ENCODE assay signal across 22 cellular contexts in the genomic region with DNA sequence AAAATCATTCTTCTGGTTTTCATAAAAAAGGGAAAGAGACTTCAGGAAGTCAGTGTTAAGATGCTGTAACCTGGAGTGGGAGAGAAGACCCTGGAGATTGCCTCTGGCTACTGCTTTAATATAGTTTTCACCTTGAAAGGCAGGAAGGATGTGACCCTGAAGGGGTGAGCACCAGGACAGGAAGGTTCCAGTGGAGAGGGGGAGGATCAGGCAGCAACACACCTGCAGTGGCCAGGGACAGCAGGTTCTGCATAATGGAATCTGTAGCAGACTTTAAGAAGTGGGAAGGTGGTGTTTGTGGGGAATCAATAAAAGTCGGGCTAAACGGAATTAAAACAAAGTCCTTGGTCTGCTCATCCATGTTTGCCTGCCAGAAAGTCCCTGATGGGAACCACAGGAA. TPM values are rescaled to one million over a fixed set of nuclear protein-coding genes. Genes with fewer than 3 reads are reported as not detected.
DNase-seq lines count a peak whose midpoint lies in the region; ATAC-seq, FAIRE-seq and TF ChIP-seq lines count a peak whose summit lies in the region.
"Had no signal": no experiment of that assay in that cellular context is flagged by ENCODE, and none has a peak within 500 bp of the region (broad histone marks: within the 10 kb centered on the region; RNA-seq: fewer than 3 reads in every experiment).

No MANE protein-coding gene starts in this region.

- no peak overlapping the region for H3K4me2 ChIP-seq in H9 (ENCODE audit: insufficient read depth, insufficient read length, low read length)
- H3K4me2 ChIP-seq in H1 (ENCODE audit: insufficient read depth in 1 of 2, low read depth in 2 of 2, low read length in 2 of 2), result no peak overlapping the region
- no peak overlapping the region for H3K4me2 ChIP-seq in GM23248 (ENCODE audit: unreplicated experiment)
- H3K4me2 ChIP-seq: BLaER1 had no signal

- no peaks in the 10 kb centered on the region for H3F3A ChIP-seq in GM23248 (ENCODE audit: insufficient read depth)

- H3K4ac ChIP-seq in H9 (ENCODE audit: low read depth, low read length) (no peak overlapping the region), H1 (replicated peaks; ENCODE audit: insufficient read length, low read depth, low read length) (no peak overlapping the region)

- H4K20me1 ChIP-seq in H9 (ENCODE audit: control insufficient read depth, insufficient read depth, insufficient read length) (no peaks in the 10 kb centered on the region), H1 (replicated peaks in 1 of 2; ENCODE audit: control insufficient read depth in 1 of 2, insufficient read depth in 2 of 2, low read length in 2 of 2) (no peaks in the 10 kb centered on the region), GM23248 (ENCODE audit: insufficient read depth) (no peaks in the 10 kb centered on the region)
- H4K20me1 ChIP-seq: BLaER1 had no signal

- no peak for ATAC-seq in GM18867 (IDR thresholded peaks at IDR 0.05; ENCODE audit: unreplicated experiment)
- ATAC-seq: CD8-positive, alpha-beta T cell; GM12878 had no signal

- in situ Hi-C loops in GM13976 (cut with MboI; ENCODE audit: low sequenced_read_pairs, unreplicated experiment) (no loop called here), GM23248 (cut with MboI) (no loop called here)

- H3K56ac ChIP-seq in H9 (ENCODE audit: insufficient read length, low read depth, low read length), result no peak overlapping the region
- no peak overlapping the region for H3K56ac ChIP-seq in H1 (replicated peaks; ENCODE audit: insufficient read length, low read depth, low read length)

- FAIRE-seq in H1 (lab: Jason Lieb, UNC), result peak; percentile 13
- FAIRE-seq: A204.1, G401.6, GM12878, GM18507 had no signal

- no peaks in the 10 kb centered on the region for H3K36me3 ChIP-seq in H1 (ENCODE audit: control insufficient read depth in 2 of 4, insufficient read depth in 4 of 4, low read length in 3 of 4)
- no peaks in the 10 kb centered on the region for H3K36me3 ChIP-seq in GM23248 (ENCODE audit: low read depth)
- H3K36me3 ChIP-seq in uterus, result no peaks in the 10 kb centered on the region

- H2BK12ac ChIP-seq in H9 (ENCODE audit: insufficient read length, low read depth, low read length) (no peak overlapping the region), H1 (ENCODE audit: low read depth, low read length) (no peak overlapping the region)

- peak overlapping the region in 1 of 2 experiments; percentile 56; a peak in 2 of 5 replicates for H3K4me3 Mint-ChIP-seq in H9
- H3K4me3 Mint-ChIP-seq: B cell; CD4-positive, CD25-positive, alpha-beta regulatory T cell; CD8-positive, alpha-beta T cell had no signal

- H3K9me3 ChIP-seq in H9 (ENCODE audit: control insufficient read depth, low read depth, low read length), result no peaks in the 10 kb centered on the region
- no peaks in the 10 kb centered on the region for H3K9me3 ChIP-seq in H1 (ENCODE audit: insufficient read depth in 2 of 2, low read depth in 1 of 2, low read length in 1 of 2)
- no peaks in the 10 kb centered on the region for H3K9me3 ChIP-seq in GM23248 (ENCODE audit: low read depth)
- H3K9me3 ChIP-seq in uterus, result no peaks in the 10 kb centered on the region
- H3K9me3 ChIP-seq: Caco-2 had no signal

- H2BK120ac ChIP-seq in H9 (ENCODE audit: low read depth, low read length, poor library complexity, severe bottlenecking), result no peak overlapping the region
- no peak overlapping the region for H2BK120ac ChIP-seq in H1 (replicated peaks; ENCODE audit: low read depth, low read length)

- no peak overlapping the region for H2AK5ac ChIP-seq in H9 (ENCODE audit: insufficient read length, low read length)
- no peak overlapping the region for H2AK5ac ChIP-seq in H1 (ENCODE audit: low read depth, low read length)

- no peaks in the 10 kb centered on the region for H3K79me2 ChIP-seq in H9 (ENCODE audit: insufficient read depth, low read length)
- no peaks in the 10 kb centered on the region for H3K79me2 ChIP-seq in H1 (ENCODE audit: control insufficient read depth in 1 of 2, insufficient read depth in 2 of 2, low read length in 2 of 2)
- H3K79me2 ChIP-seq in GM23248 (ENCODE audit: insufficient read depth), result no peaks in the 10 kb centered on the region

- no peaks in the 10 kb centered on the region for H3K9me2 ChIP-seq in GM23248 (ENCODE audit: insufficient read depth)

- H4K8ac ChIP-seq in H9 (replicated peaks; ENCODE audit: insufficient read length, low read depth, low read length), result no peak overlapping the region
- no peak overlapping the region for H4K8ac ChIP-seq in H1 (ENCODE audit: extremely low read depth, insufficient read depth, low read length)

- peaks cover 13 to 14% of the 10 kb centered on the region in 2 experiments for H3K4me1 Mint-ChIP-seq in H9
- H3K4me1 Mint-ChIP-seq: B cell; CD4-positive, CD25-positive, alpha-beta regulatory T cell had no signal

- no peaks in the 10 kb centered on the region for H3K27me3 ChIP-seq in H9 (ENCODE audit: insufficient read depth, low read length)
- H3K27me3 ChIP-seq in H1 (replicated peaks in 1 of 4; ENCODE audit: control insufficient read depth in 3 of 4, extremely low read depth in 1 of 4, insufficient read depth in 3 of 4, low read length in 3 of 4), result no peaks in the 10 kb centered on the region
- H3K27me3 ChIP-seq in GM23248 (replicated peaks; ENCODE audit: insufficient read depth), result no peaks in the 10 kb centered on the region
- no peaks in the 10 kb centered on the region for H3K27me3 ChIP-seq in uterus
- H3K27me3 ChIP-seq: BLaER1 had no signal

- H3K23me2 ChIP-seq in H9 (ENCODE audit: insufficient read length, low read depth, low read length, poor library complexity, severe bottlenecking) (no peaks in the 10 kb centered on the region), H1 (ENCODE audit: low read depth, low read length) (no peaks in the 10 kb centered on the region; the same call in 1 of the 2 replicates)

- H2BK20ac ChIP-seq in H9 (ENCODE audit: low read depth, low read length, poor library complexity, severe bottlenecking) (no peak overlapping the region), H1 (ENCODE audit: low read length) (no peak overlapping the region)

- DNase-seq in GM13976 (ENCODE audit: low spot score) (no peak), H9 (peak; percentile 32), H1 (ENCODE audit: low read depth in 1 of 2, low spot score in 2 of 2) (no peak), iPS-NIHi11 (ENCODE audit: low spot score) (peak; percentile 9), GM23248 (no peak), NCI-H774 (lab: John Stamatoyannopoulos, UW) (no peak), uterus (no peak)
- DNase-seq: Caco-2; CD4-positive, CD25-positive, alpha-beta regulatory T cell; CD8-positive, alpha-beta T cell; DMS153; DND-41; HCEC 1CT had no signal

- CTCF ChIA-PET in H1 (lab: Charles Lee; ENCODE audit: partially characterized antibody), result no interaction called here

- peak overlapping the region in 2 of 3 experiments; percentile 84 to 85; a peak in 4 of 7 replicates for H3K27ac Mint-ChIP-seq in H9
- H3K27ac Mint-ChIP-seq: B cell; CD4-positive, CD25-positive, alpha-beta regulatory T cell; CD8-positive, alpha-beta T cell had no signal

- no peak overlapping the region for H4K5ac ChIP-seq in H9 (ENCODE audit: insufficient read length, low read depth, low read length)
- H4K5ac ChIP-seq in H1 (ENCODE audit: insufficient read length, low read depth, low read length), result no peak overlapping the region

- no peaks in the 10 kb centered on the region for H3K27me3 Mint-ChIP-seq in H9 (ENCODE audit: low read depth)
- H3K27me3 Mint-ChIP-seq: B cell; CD4-positive, CD25-positive, alpha-beta regulatory T cell had no signal

- H3K4me3 ChIP-seq in H1 (ENCODE audit: extremely low read depth in 1 of 4, insufficient read depth in 2 of 4, low read depth in 3 of 4, low read length in 4 of 4), result no peak overlapping the region
- H3K4me3 ChIP-seq in GM23248, result no peak overlapping the region
- no peak overlapping the region for H3K4me3 ChIP-seq in uterus
- H3K4me3 ChIP-seq: BLaER1, GM12878 had no signal

- no peak for TF ChIP-seq RAD21 in H1 (IDR thresholded peaks at IDR 0.05 in 1 of 2, conservative IDR thresholded peaks at IDR 0.05 in 1 of 2; ENCODE audit: low read depth in 2 of 2, low read length in 2 of 2)

- POLR2A ChIA-PET in H1 (lab: Charles Lee; ENCODE audit: partially characterized antibody), result no interaction called here

- H3K18ac ChIP-seq in H9 (ENCODE audit: insufficient read length, low read depth, low read length) (no peak overlapping the region), H1 (ENCODE audit: extremely low read depth, low read length) (no peak overlapping the region)

- TF ChIP-seq POLR2A in H1 (IDR thresholded peaks at IDR 0.05; ENCODE audit: control extremely low read depth in 1 of 2, low read depth in 2 of 2, low read length in 2 of 2) (no peak), uterus (IDR thresholded peaks at IDR 0.05) (no peak)

- H3K4me1 ChIP-seq in H9 (ENCODE audit: insufficient read depth, low read length) (no peaks in the 10 kb centered on the region), H1 (replicated peaks in 1 of 4; ENCODE audit: control insufficient read depth in 3 of 4, insufficient read depth in 4 of 4, low read length in 3 of 4) (peaks cover 0 to 4% (median 0%) of the 10 kb centered on the region in 4 experiments; a peak in 2 of 7 replicates), GM23248 (ENCODE audit: insufficient read depth) (0 out of 2 replicates have a peak, but pooled peaks cover 3% of the 10 kb centered on the region), uterus (no peaks in the 10 kb centered on the region)
- H3K4me1 ChIP-seq: BLaER1, Caco-2 had no signal

- no CpG with 5 or more reads among the region's 2 CpGs for WGBS in H9 (ENCODE audit: extremely low coverage, insufficient read length, low lambda C conversion rate)
- 84% methylated on average over 2 of the region's 2 CpGs; no CpG with 5 or more reads in 1 of the 2 experiments for whole genome bisulfite sequencing in H1 (ENCODE audit: extremely low coverage in 1 of 2, insufficient coverage in 1 of 2, insufficient read length in 1 of 2, insufficient replicate concordance in 2 of 2, low coverage in 1 of 2, low lambda C conversion rate in 2 of 2, missing lambda C conversion rate in 1 of 2), 2 experiments
- WGBS in GM23248 (ENCODE audit: low coverage in 1 of 2, low lambda C conversion rate in 2 of 2, missing lambda C conversion rate in 2 of 2), 2 experiments, result 59 to 70% methylated on average over 2 of the region's 2 CpGs

- TF ChIP-seq EP300 in H1 (IDR thresholded peaks at IDR 0.05; ENCODE audit: borderline replicate concordance in 1 of 2, low read depth in 2 of 2, low read length in 2 of 2), result no peak

- H2BK15ac ChIP-seq in H9 (ENCODE audit: low read depth, low read length), result no peak overlapping the region
- no peak overlapping the region for H2BK15ac ChIP-seq in H1 (ENCODE audit: low read length)

- H3K79me1 ChIP-seq in H9 (ENCODE audit: insufficient read depth, low read depth, low read length, poor library complexity, severe bottlenecking), result no peaks in the 10 kb centered on the region
- H3K79me1 ChIP-seq in H1 (ENCODE audit: low read depth, low read length), result no peaks in the 10 kb centered on the region

- no peak overlapping the region for H2BK5ac ChIP-seq in H9 (ENCODE audit: insufficient read length, low read length)
- H2BK5ac ChIP-seq in H1 (ENCODE audit: low read depth, low read length), result no peak overlapping the region

- H2AFZ ChIP-seq in H9 (ENCODE audit: low read length) (no peak overlapping the region), H1 (ENCODE audit: low read length) (peak overlapping the region; percentile 55; the same call in 1 of the 2 replicates), GM23248 (no peak overlapping the region)

- no peak overlapping the region for H3K23ac ChIP-seq in H9 (ENCODE audit: insufficient read length, low read depth, low read length)
- H3K23ac ChIP-seq in H1 (ENCODE audit: insufficient read length), result no peak overlapping the region

- H3K9ac ChIP-seq in H9 (ENCODE audit: extremely low read depth, insufficient read length, low read length) (no peak overlapping the region), H1 (replicated peaks in 1 of 4; ENCODE audit: extremely low read depth in 1 of 4, low read depth in 3 of 4, low read length in 3 of 4) (no peak overlapping the region; a peak in 1 of 7 replicates), GM23248 (no peak overlapping the region)
- H3K9ac ChIP-seq: BLaER1 had no signal

- H3K9me3 Mint-ChIP-seq in H9, result peaks cover 0 to 4% of the 10 kb centered on the region in 2 experiments; a peak in 3 of 5 replicates
- H3K9me3 Mint-ChIP-seq: CD4-positive, CD25-positive, alpha-beta regulatory T cell; CD8-positive, alpha-beta T cell had no signal

- TF ChIP-seq CTCF in GM13976 (IDR thresholded peaks at IDR 0.05; ENCODE audit: borderline replicate concordance, control extremely low read depth, extremely low read depth, insufficient read depth, missing control alignments) (peak; percentile 3), H9 (conservative IDR thresholded peaks at IDR 0.05) (no peak), H1 (IDR thresholded peaks at IDR 0.05; ENCODE audit: control extremely low read depth in 1 of 3, insufficient read depth in 1 of 3, low read depth in 1 of 3, low read length in 3 of 3) (no peak), uterus (IDR thresholded peaks at IDR 0.05) (no peak)

- H3K27ac ChIP-seq in H9 (ENCODE audit: insufficient read length, low read depth, low read length) (no peak overlapping the region), H1 (ENCODE audit: low read depth, low read length) (no peak overlapping the region), GM23248 (no peak overlapping the region), uterus (no peak overlapping the region)
- H3K27ac ChIP-seq: 22Rv1, BLaER1, C4-2B had no signal

- H3K14ac ChIP-seq in H9 (ENCODE audit: insufficient read depth, low read length) (no peak overlapping the region), H1 (ENCODE audit: insufficient read length) (no peak overlapping the region)

- no peak overlapping the region for H3T11ph ChIP-seq in H9 (ENCODE audit: low read length)

- intact Hi-C loops in uterus (cut with DNase I; ENCODE audit: low total_unique reads), result no loop called here

- peaks cover 0 to 4% (median 0%) of the 10 kb centered on the region in 3 experiments; a peak in 1 of 7 replicates for H3K36me3 Mint-ChIP-seq in H9 (ENCODE audit: insufficient read depth in 1 of 3, low read depth in 3 of 3)
- H3K36me3 Mint-ChIP-seq: CD4-positive, CD25-positive, alpha-beta regulatory T cell; CD8-positive, alpha-beta T cell had no signal

- no peak overlapping the region for H4K91ac ChIP-seq in H9 (ENCODE audit: insufficient read length, low read depth, low read length)
- no peak overlapping the region for H4K91ac ChIP-seq in H1 (replicated peaks; ENCODE audit: insufficient read length, low read length)

RNA-seq across cellular contexts. Expression of a gene that starts 6.3 kb away (rescaled TPM):
- total RNA-seq in H9 (2021) (21.2 and 23.9 TPM in 2 replicates), uterus (10 to 100 TPM; 14.6 to 56.8 (median 38.8) TPM)
- 36.2 and 37.8 TPM in 2 replicates for total RNA-seq in H1 (2021; fragmentation: NEBNext Ultra II Directional; extraction: Animal tissue kit (Norgen Biotek cat#: 25700))
- polyA plus RNA-seq in H1 (2011; rRNA removed) (6.7 and 9.0 TPM in 2 replicates), GM23248 (2016; fragmentation: Nextera tagmentation; extraction: Ambion mirVana) (44.4 and 49.1 TPM in 2 replicates)
- 11.2 TPM for polyA plus RNA-seq in H1 (2011; cell fraction: cytosol; rRNA removed)
- 7.4 TPM for polyA plus RNA-seq in H1 (2011; cell fraction: nucleus; rRNA removed)
- 13.8 to 25.0 TPM (median 15.4 TPM) in 4 replicates for polyA plus RNA-seq in H1 (2012, experiment 1 of 2)
- polyA plus RNA-seq in H1 (2012, experiment 2 of 2), result 24.2 TPM
- 20.3 TPM for polyA plus RNA-seq in H1 (2013, experiment 1 of 2)
- polyA plus RNA-seq in H1 (2013, experiment 2 of 2), result 17.4 TPM
- polyA minus RNA-seq in H1 (2011; rRNA and poly(A)+ RNA removed), result 39.1 and 50.2 TPM in 2 replicates
- polyA minus RNA-seq in H1 (2011; cell fraction: cytosol; rRNA and poly(A)+ RNA removed), result 14.5 TPM
- polyA minus RNA-seq in H1 (2011; cell fraction: nucleus; rRNA and poly(A)+ RNA removed), result 29.0 TPM
- 70.3 and 89.2 TPM in 2 replicates for total RNA-seq in GM23248 (2014; rRNA removed; shearing (Covaris generic))

RNA-seq across cellular contexts. Expression of a gene that starts 30.6 kb away (rescaled TPM):
- total RNA-seq in H9 (2021) (14.8 and 15.6 TPM in 2 replicates), uterus (10 to 100 TPM in 3 of 4 donors, 1 to 10 TPM in 1; 8.2 to 88.2 (median 36.3) TPM)
- total RNA-seq in H1 (2021; fragmentation: NEBNext Ultra II Directional; extraction: Animal tissue kit (Norgen Biotek cat#: 25700)), result 19.5 and 24.4 TPM in 2 replicates
- polyA plus RNA-seq in H1 (2011; rRNA removed) (12.0 and 18.2 TPM in 2 replicates), GM23248 (2016; fragmentation: Nextera tagmentation; extraction: Ambion mirVana) (12.1 and 13.4 TPM in 2 replicates)
- 16.7 TPM for polyA plus RNA-seq in H1 (2011; cell fraction: cytosol; rRNA removed)
- polyA plus RNA-seq in H1 (2011; cell fraction: nucleus; rRNA removed), result 7.1 TPM
- polyA plus RNA-seq in H1 (2012, experiment 1 of 2), result 8.0 to 10.6 TPM (median 10.5 TPM) in 4 replicates
- polyA plus RNA-seq in H1 (2012, experiment 2 of 2), result 5.8 TPM
- polyA plus RNA-seq in H1 (2013, experiment 1 of 2), result 12.8 TPM
- polyA plus RNA-seq in H1 (2013, experiment 2 of 2), result 13.8 TPM
- 7.7 and 8.4 TPM in 2 replicates for polyA minus RNA-seq in H1 (2011; rRNA and poly(A)+ RNA removed)
- 11.0 TPM for polyA minus RNA-seq in H1 (2011; cell fraction: cytosol; rRNA and poly(A)+ RNA removed)
- 14.8 TPM for polyA minus RNA-seq in H1 (2011; cell fraction: nucleus; rRNA and poly(A)+ RNA removed)
- 21.2 and 54.4 TPM in 2 replicates for total RNA-seq in GM23248 (2014; rRNA removed; shearing (Covaris generic))

Comparison
In these comparisons a context has a peak if more than half of its experiments do, and no peak if none do; other contexts are left out.
1. DNase-seq: peak in H9 (single experiment) and iPS-NIHi11 (single experiment); none in GM13976 (single experiment), H1 (0 of 2), GM23248 (single experiment), NCI-H774 (single experiment) and uterus (0 of 2).